ENCODE assay signal across 37 cellular contexts in the genomic region with DNA sequence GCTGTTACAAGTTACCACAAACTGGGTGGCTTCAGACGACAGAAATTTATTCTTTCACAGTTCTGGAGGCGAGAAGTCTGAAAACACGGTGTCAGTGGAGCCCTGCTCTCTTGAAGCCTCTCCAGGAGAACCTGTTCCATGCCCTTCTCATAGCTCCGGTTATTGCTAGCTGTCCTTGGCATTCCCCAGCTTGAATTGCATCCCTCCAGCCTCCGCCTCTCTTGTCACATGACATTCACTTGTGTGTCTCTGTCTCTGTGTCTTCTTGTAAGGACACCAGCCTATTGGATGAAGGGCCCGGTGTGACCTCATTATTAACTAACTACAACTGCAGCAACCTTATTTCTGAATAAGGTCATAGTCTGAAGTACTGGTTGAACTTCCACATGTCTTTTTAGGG. TPM values are rescaled to one million over a fixed set of nuclear protein-coding genes. Genes with fewer than 3 reads are reported as not detected.
"Had no signal": no experiment of that assay in that cellular context is flagged by ENCODE, and none has a peak within 500 bp of the region (broad histone marks: within the 10 kb centered on the region; RNA-seq: fewer than 3 reads in every experiment).

No MANE protein-coding gene starts in this region.

- H3K9ac ChIP-seq: neural progenitor cell, parathyroid adenoma had no signal

- H3K27ac ChIP-seq: left ventricle myocardium inferior, neural progenitor cell, neutrophil, parathyroid adenoma, right atrium auricular region, right lobe of liver, tibial nerve, uterus had no signal

- ATAC-seq: natural killer cell; right lobe of liver; stimulated activated memory B cell treated with anti-CD40 and anti-IgM and Interleukin-4, amounts not matched to agents 10 μg/mL and 1 μg/mL and 100 μg/mL, for 72 hours; stimulated activated naive CD8-positive, alpha-beta T cell treated with anti-CD3 and anti-CD28 coated beads, Interleukin-15, amount 100 ng/mL, for 72 hours had no signal

- H2AFZ ChIP-seq: neural progenitor cell, parathyroid adenoma had no signal

- DNase-seq: hypothalamus; immature natural killer cell; kidney; left ventricle myocardium inferior; mesendoderm; naive B cell; natural killer cell; nephron progenitor cell; occipital lobe; right lobe of liver; stimulated activated CD4-positive, alpha-beta T cell treated with anti-CD3 and anti-CD28 coated beads, Interleukin-1b, Interleukin-23, amount 100 ng/mL, for 48 hours; stimulated activated CD4-positive, alpha-beta T cell treated with anti-CD3 and anti-CD28 coated beads, Interleukin-2, amount 100 ng/mL, for 48 hours; stimulated activated CD4-positive, alpha-beta T cell treated with anti-CD3 and anti-CD28 coated beads, Interleukin-4, amount 100 ng/mL, for 4 hours; stimulated activated CD8-positive, alpha-beta memory T cell treated with anti-CD3 and anti-CD28 coated beads, Interleukin-4, amount 100 ng/mL, for 48 hours; stimulated activated naive CD4-positive, alpha-beta T cell treated with Interleukin-2 at 50 U/mL for 16 hours; stimulated activated naive CD8-positive, alpha-beta T cell treated with anti-CD3 and anti-CD28 coated beads, Interleukin-15, amount 100 ng/mL, for 72 hours; substantia nigra; uterus had no signal

- H3K4me1 Mint-ChIP-seq: immature natural killer cell; natural killer cell; stimulated activated memory B cell treated with anti-CD40 and anti-IgM and Interleukin-4, amounts not matched to agents 10 μg/mL and 1 μg/mL and 100 μg/mL, for 72 hours; stimulated activated naive CD8-positive, alpha-beta T cell treated with anti-CD3 and anti-CD28 coated beads, Interleukin-15, amount 100 ng/mL, for 72 hours had no signal

- H3K4me2 ChIP-seq: neural progenitor cell, smooth muscle cell had no signal

- H3K9me3 Mint-ChIP-seq: immature natural killer cell; mesothelial cell of epicardium; naive B cell; natural killer cell; nephron progenitor cell; neural progenitor cell; stimulated activated memory B cell treated with anti-CD40 and anti-IgM and Interleukin-4, amounts not matched to agents 10 μg/mL and 1 μg/mL and 100 μg/mL, for 72 hours; stimulated activated naive CD8-positive, alpha-beta T cell treated with anti-CD3 and anti-CD28 coated beads, Interleukin-15, amount 100 ng/mL, for 72 hours; type B pancreatic cell had no signal

- H3K36me3 ChIP-seq: left ventricle myocardium inferior, neural progenitor cell, neutrophil, right atrium auricular region, right lobe of liver, tibial nerve, uterus had no signal

- H3K27ac Mint-ChIP-seq: immature natural killer cell; mesothelial cell of epicardium; natural killer cell; nephron progenitor cell; neural progenitor cell; stimulated activated memory B cell treated with anti-CD40 and anti-IgM and Interleukin-4, amounts not matched to agents 10 μg/mL and 1 μg/mL and 100 μg/mL, for 72 hours; type B pancreatic cell had no signal

- H3K4me3 Mint-ChIP-seq: immature natural killer cell; mesothelial cell of epicardium; naive B cell; natural killer cell; nephron progenitor cell; neural progenitor cell; stimulated activated memory B cell treated with anti-CD40 and anti-IgM and Interleukin-4, amounts not matched to agents 10 μg/mL and 1 μg/mL and 100 μg/mL, for 72 hours; stimulated activated naive CD8-positive, alpha-beta T cell treated with anti-CD3 and anti-CD28 coated beads, Interleukin-15, amount 100 ng/mL, for 72 hours; type B pancreatic cell had no signal

- H3K79me2 ChIP-seq: parathyroid adenoma had no signal

- H3K4me1 ChIP-seq: neural progenitor cell, parathyroid adenoma, right atrium auricular region, right lobe of liver, tibial nerve, uterus had no signal

- FAIRE-seq: islet of Langerhans, kidney had no signal

- H3K36me3 Mint-ChIP-seq: mesothelial cell of epicardium; naive B cell; natural killer cell; neural progenitor cell; stimulated activated memory B cell treated with anti-CD40 and anti-IgM and Interleukin-4, amounts not matched to agents 10 μg/mL and 1 μg/mL and 100 μg/mL, for 72 hours; type B pancreatic cell had no signal

- H3K4me3 ChIP-seq: left ventricle myocardium inferior, lung, neural progenitor cell, right atrium auricular region, right lobe of liver, smooth muscle cell, tibial nerve, uterus had no signal

- H3K27me3 ChIP-seq: right atrium auricular region, right lobe of liver, uterus had no signal

- H3K9me3 ChIP-seq: left ventricle myocardium inferior, neutrophil, right atrium auricular region, right lobe of liver, tibial nerve, uterus had no signal

RNA-seq across cellular contexts. Expression of a gene that starts 4.6 kb away (rescaled TPM):
- total RNA-seq: kidney, left ventricle myocardium inferior, lower leg skin, lung, mesothelial cell of epicardium, mononuclear cell, natural killer cell, occipital lobe, osteocyte, posterior vena cava, pulmonary artery endothelial cell, renal cortical epithelial cell, smooth muscle cell, tibial nerve, ureter, uterus had no signal
- polyA plus RNA-seq: immature natural killer cell, lung, smooth muscle cell had no signal

RNA-seq across cellular contexts. Expression of a gene that starts 10.4 kb away (rescaled TPM):
- total RNA-seq: kidney, left ventricle myocardium inferior, lower leg skin, lung, mesothelial cell of epicardium, mononuclear cell, natural killer cell, occipital lobe, osteocyte, posterior vena cava, pulmonary artery endothelial cell, renal cortical epithelial cell, right lobe of liver, smooth muscle cell, temporal lobe, tibial nerve, ureter, uterus had no signal
- polyA plus RNA-seq: immature natural killer cell, lung, smooth muscle cell had no signal

RNA-seq across cellular contexts. Expression of a gene that starts 23.9 kb away (rescaled TPM):
- total RNA-seq: kidney, left ventricle myocardium inferior, lower leg skin, lung, mesothelial cell of epicardium, mononuclear cell, natural killer cell, osteocyte, posterior vena cava, pulmonary artery endothelial cell, renal cortical epithelial cell, right atrium auricular region, right lobe of liver, smooth muscle cell, temporal lobe, tibial nerve, ureter, uterus had no signal
- polyA plus RNA-seq: immature natural killer cell, lung, smooth muscle cell had no signal

RNA-seq across cellular contexts. Expression of a gene that starts 28.0 kb away (rescaled TPM):
- total RNA-seq: left ventricle myocardium inferior, mononuclear cell, natural killer cell, pulmonary artery endothelial cell, right atrium auricular region, smooth muscle cell had no signal
- polyA plus RNA-seq: immature natural killer cell, smooth muscle cell had no signal
